In genomic region chr15:45128971-45129639, GRCh38 we compare ENCODE assay signal across 11 cellular contexts. TPM values are rescaled to one million over a fixed set of nuclear protein-coding genes. Genes with fewer than 3 reads are reported as not detected.
DNase-seq lines count a peak whose midpoint lies in the region; ATAC-seq and TF ChIP-seq lines count a peak whose summit lies in the region.
"Had no signal": no experiment of that assay in that cellular context is flagged by ENCODE, and none has a peak within 500 bp of the region (broad histone marks: within the 10 kb centered on the region; RNA-seq: fewer than 3 reads in every experiment).

No MANE protein-coding gene starts in this region.

- BruUV-seq in A673 (replicated peaks; lab: Mats Ljungman, UMichigan): no TSS peak

- peak; percentile 22 for ATAC-seq in omental fat pad (ENCODE audit: low FRiP score)
- ATAC-seq in GM21723 (IDR thresholded peaks at IDR 0.05; ENCODE audit: unreplicated experiment): no peak
- no peak for ATAC-seq in GM19452 (IDR thresholded peaks at IDR 0.05; ENCODE audit: unreplicated experiment)

- H3K4me3 ChIP-seq in A673 (ENCODE audit: low read depth, low read length, poor library complexity, severe bottlenecking): peak overlapping the region; percentile 26
- peak overlapping the region; percentile 24 to 34 for H3K4me3 ChIP-seq in ascending aorta
- H3K4me3 ChIP-seq in hepatocyte: peak overlapping the region; percentile 23
- H3K4me3 ChIP-seq in CD8-positive, alpha-beta memory T cell (ENCODE audit: low read length): no peak overlapping the region

- H3K27me3 Mint-ChIP-seq in CD8-positive, alpha-beta memory T cell: peaks cover 39 to 75% of the 10 kb centered on the region in 2 donors

- H3K36me3 ChIP-seq in A673 (ENCODE audit: insufficient read depth, low read length, poor library complexity, severe bottlenecking): no peaks in the 10 kb centered on the region
- no peaks in the 10 kb centered on the region for H3K36me3 ChIP-seq in ascending aorta
- no peaks in the 10 kb centered on the region for H3K36me3 ChIP-seq in hepatocyte (replicated peaks; ENCODE audit: insufficient read depth, low read depth)
- no peaks in the 10 kb centered on the region for H3K36me3 ChIP-seq in CD8-positive, alpha-beta memory T cell (ENCODE audit: insufficient read depth, low read length)
- H3K36me3 ChIP-seq: brain microvascular endothelial cell had no signal

- peaks cover 0 to 8% (median 4%) of the 10 kb centered on the region in 3 donors for H3K4me1 Mint-ChIP-seq in CD8-positive, alpha-beta memory T cell

- DNase-seq in A673 (ENCODE audit: low spot score): no peak
- DNase-seq in ascending aorta (ENCODE audit: low spot score in 2 of 2): no peak
- DNase-seq in hepatocyte (ENCODE audit: low spot score): no peak
- no peak for DNase-seq in omental fat pad (ENCODE audit: low spot score)
- no peak for DNase-seq in CD8-positive, alpha-beta memory T cell
- no peak for DNase-seq in NCI-H226
- DNase-seq: activated CD8-positive, alpha-beta memory T cell treated with anti-CD3 and anti-CD28 coated beads, Interleukin-2, amount 10 ng/mL, durations not matched to agents 7 days and 5 days; brain microvascular endothelial cell had no signal

- H3K9me3 Mint-ChIP-seq in CD8-positive, alpha-beta memory T cell: no peaks in the 10 kb centered on the region

- TF ChIP-seq CTCF in A673 (conservative IDR thresholded peaks at IDR 0.05; ENCODE audit: low read depth, low read length) (no peak), ascending aorta (IDR thresholded peaks at IDR 0.05) (no peak), hepatocyte (IDR thresholded peaks at IDR 0.05; ENCODE audit: poor library complexity) (no peak), omental fat pad (IDR thresholded peaks at IDR 0.05) (no peak)

- H3K9me2 ChIP-seq in hepatocyte (replicated peaks; ENCODE audit: insufficient read depth): no peaks in the 10 kb centered on the region

- H3K4me3 Mint-ChIP-seq in CD8-positive, alpha-beta memory T cell: peak overlapping the region in 3 of 7 donors; percentile 22 to 65 (median 24)
- H3K4me3 Mint-ChIP-seq: activated CD8-positive, alpha-beta memory T cell treated with anti-CD3 and anti-CD28 coated beads, Interleukin-2, amount 10 ng/mL, durations not matched to agents 7 days and 5 days had no signal

- CTCF ChIA-PET in A673 (lab: Charles Lee): interaction anchor here (2.7 kb wide), 1 partner anchor 11 kb away, joined by 7 read pairs; no protein-coding TSS in a partner anchor
- CTCF ChIA-PET in CD8-positive, alpha-beta memory T cell (lab: Charles Lee): interaction anchor here (2.8 kb wide), 1 partner anchor 11 kb away, joined by 10 read pairs; no protein-coding TSS in a partner anchor

- H3K27me3 ChIP-seq in A673 (replicated peaks; ENCODE audit: insufficient read depth, low read depth, low read length, poor library complexity): no peaks in the 10 kb centered on the region
- peaks cover 6% of the 10 kb centered on the region for H3K27me3 ChIP-seq in ascending aorta
- H3K27me3 ChIP-seq in hepatocyte: peaks cover 61% of the 10 kb centered on the region
- peaks cover 28% of the 10 kb centered on the region for H3K27me3 ChIP-seq in CD8-positive, alpha-beta memory T cell (ENCODE audit: insufficient read depth, low read length, poor library complexity, severe bottlenecking)

- H3K4me2 ChIP-seq in hepatocyte: peak overlapping the region; percentile 87

- H3K27ac ChIP-seq in A673 (ENCODE audit: low read depth, low read length, poor library complexity, severe bottlenecking) (no peak overlapping the region), ascending aorta (no peak overlapping the region), hepatocyte (no peak overlapping the region)
- H3K27ac ChIP-seq in CD8-positive, alpha-beta memory T cell (ENCODE audit: low read depth, low read length): no peak overlapping the region
- H3K27ac ChIP-seq: brain microvascular endothelial cell had no signal

- no peaks in the 10 kb centered on the region for H3K36me3 Mint-ChIP-seq in CD8-positive, alpha-beta memory T cell
- H3K36me3 Mint-ChIP-seq: activated CD8-positive, alpha-beta memory T cell treated with anti-CD3 and anti-CD28 coated beads, Interleukin-2, amount 10 ng/mL, durations not matched to agents 7 days and 5 days had no signal

- no peaks in the 10 kb centered on the region for H4K20me1 ChIP-seq in hepatocyte (ENCODE audit: insufficient read depth, poor library complexity, severe bottlenecking)

- no peak overlapping the region for H3K27ac Mint-ChIP-seq in CD8-positive, alpha-beta memory T cell
- H3K27ac Mint-ChIP-seq: activated CD8-positive, alpha-beta memory T cell treated with anti-CD3 and anti-CD28 coated beads, Interleukin-2, amount 10 ng/mL, durations not matched to agents 7 days and 5 days had no signal

- POLR2A ChIA-PET in A673 (lab: Charles Lee; ENCODE audit: low non-redundant PET): no interaction called here
- POLR2A ChIA-PET in CD8-positive, alpha-beta memory T cell (lab: Charles Lee): no interaction called here

- 9% methylated on average over 27 of the region's 47 CpGs for WGBS in hepatocyte (ENCODE audit: low lambda C conversion rate, missing lambda C conversion rate)

- no peaks in the 10 kb centered on the region for H3K4me1 ChIP-seq in A673 (ENCODE audit: insufficient read depth, low read length, poor library complexity, severe bottlenecking)
- H3K4me1 ChIP-seq in ascending aorta: no peaks in the 10 kb centered on the region
- H3K4me1 ChIP-seq in hepatocyte (ENCODE audit: insufficient read depth): peaks cover 17% of the 10 kb centered on the region
- H3K4me1 ChIP-seq in CD8-positive, alpha-beta memory T cell (ENCODE audit: insufficient read depth, low read length): no peaks in the 10 kb centered on the region

- no peaks in the 10 kb centered on the region for H3K9me3 ChIP-seq in A673 (ENCODE audit: low read depth, low read length, poor library complexity, severe bottlenecking)
- no peaks in the 10 kb centered on the region for H3K9me3 ChIP-seq in ascending aorta
- H3K9me3 ChIP-seq in hepatocyte (ENCODE audit: low read depth): no peaks in the 10 kb centered on the region
- H3K9me3 ChIP-seq in CD8-positive, alpha-beta memory T cell (ENCODE audit: low read length): no peaks in the 10 kb centered on the region

- peak overlapping the region; percentile 81 for H2AFZ ChIP-seq in hepatocyte

- no peaks in the 10 kb centered on the region for H3K79me2 ChIP-seq in hepatocyte

- intact Hi-C loops in A673 (cut with micrococcal nuclease; ENCODE audit: unreplicated experiment): no loop called here
- intact Hi-C loops in ascending aorta (cut with DNase I): no loop called here

RNA-seq across cellular contexts. Expression of gene DUOXA1, which starts 0.6 kb away (rescaled TPM):
- 0.95 and 1.1 TPM in 2 replicates for total RNA-seq in A673 (2021)
- 4.2 TPM for total RNA-seq in ascending aorta
- total RNA-seq in hepatocyte: 7.5 and 10.9 TPM in 2 replicates
- 6.3 and 15.2 TPM in 2 replicates for polyA plus RNA-seq in hepatocyte
- total RNA-seq in omental fat pad: 1 to 10 TPM in 3 of 4 donors, under 1 TPM in 1; 0.95 to 1.9 (median 1.4) TPM
- total RNA-seq in CD8-positive, alpha-beta memory T cell: under 1 TPM in 1 of 2 experiments, not detected in 1; 0.09 TPM
- polyA plus RNA-seq in CD8-positive, alpha-beta memory T cell: 0.29 TPM
- total RNA-seq: activated CD8-positive, alpha-beta memory T cell treated with anti-CD3 and anti-CD28 coated beads, Interleukin-2, amount 10 ng/mL, durations not matched to agents 7 days and 5 days; G401 had no signal

RNA-seq across cellular contexts. Expression of gene DUOX1, which starts 0.7 kb away (rescaled TPM):
- total RNA-seq in A673 (2021) (1.4 and 1.7 TPM in 2 replicates), ascending aorta (2.7 TPM), hepatocyte (3.3 and 3.8 TPM in 2 replicates), omental fat pad (1 to 10 TPM; 1.4 to 6.9 (median 2.0) TPM)
- 4.3 and 7.7 TPM in 2 replicates for polyA plus RNA-seq in hepatocyte
- under 1 TPM in 1 of 2 experiments, not detected in 1; 0.11 TPM for total RNA-seq in CD8-positive, alpha-beta memory T cell
- 1.2 TPM for polyA plus RNA-seq in CD8-positive, alpha-beta memory T cell
- total RNA-seq: G401 had no signal

RNA-seq across cellular contexts. Expression of gene DUOXA2, which starts 15.0 kb away (rescaled TPM):
- not detected in 2 replicates for total RNA-seq in A673 (2021)
- 0.32 TPM for total RNA-seq in ascending aorta
- total RNA-seq in hepatocyte: 13.8 and 24.6 TPM in 2 replicates
- polyA plus RNA-seq in hepatocyte: 35.8 and 40.1 TPM in 2 replicates
- total RNA-seq in omental fat pad: not detected
- not detected for total RNA-seq in CD8-positive, alpha-beta memory T cell
- not detected for polyA plus RNA-seq in CD8-positive, alpha-beta memory T cell
- total RNA-seq: activated CD8-positive, alpha-beta memory T cell treated with anti-CD3 and anti-CD28 coated beads, Interleukin-2, amount 10 ng/mL, durations not matched to agents 7 days and 5 days; G401 had no signal

RNA-seq across cellular contexts. Expression of gene DUOX2, which starts 15.1 kb away (rescaled TPM):
- total RNA-seq in A673 (2021) (0.98 and 0.99 TPM in 2 replicates), ascending aorta (2.3 TPM), hepatocyte (34.2 and 37.4 TPM in 2 replicates), omental fat pad (under 1 TPM in 3 of 4 donors, not detected in 1; 0.13 to 0.65 (median 0.47) TPM)
- polyA plus RNA-seq in hepatocyte: 21.4 and 25.8 TPM in 2 replicates
- not detected for total RNA-seq in CD8-positive, alpha-beta memory T cell
- not detected for polyA plus RNA-seq in CD8-positive, alpha-beta memory T cell
- total RNA-seq: activated CD8-positive, alpha-beta memory T cell treated with anti-CD3 and anti-CD28 coated beads, Interleukin-2, amount 10 ng/mL, durations not matched to agents 7 days and 5 days; G401 had no signal

RNA-seq across cellular contexts. Expression of gene SHF, which starts 58.7 kb away (rescaled TPM):
- total RNA-seq in A673 (2021): 42.9 and 43.2 TPM in 2 replicates
- 75.0 TPM for total RNA-seq in ascending aorta
- total RNA-seq in hepatocyte: 12.0 and 13.3 TPM in 2 replicates
- 13.9 and 15.0 TPM in 2 replicates for polyA plus RNA-seq in hepatocyte
- total RNA-seq in omental fat pad: 10 to 100 TPM in 1 of 4 donors, 1 to 10 TPM in 3; 1.9 to 10.5 (median 3.7) TPM
- 10 to 100 TPM; 25.4 to 29.5 TPM for total RNA-seq in CD8-positive, alpha-beta memory T cell
- 1.5 TPM for polyA plus RNA-seq in CD8-positive, alpha-beta memory T cell

Comparison
In these comparisons a context has a peak if more than half of its experiments do, and no peak if none do; other contexts are left out.
1. RNA of gene DUOXA2, which starts 15.0 kb away (total RNA-seq): 13.8 to 24.6 TPM in hepatocyte; 0.32 TPM in ascending aorta (single experiment), not detected in A673, not detected in omental fat pad and not detected in CD8-positive, alpha-beta memory T cell; every median in the first group is over 10 times any median in the second.